In the genomic region with DNA sequence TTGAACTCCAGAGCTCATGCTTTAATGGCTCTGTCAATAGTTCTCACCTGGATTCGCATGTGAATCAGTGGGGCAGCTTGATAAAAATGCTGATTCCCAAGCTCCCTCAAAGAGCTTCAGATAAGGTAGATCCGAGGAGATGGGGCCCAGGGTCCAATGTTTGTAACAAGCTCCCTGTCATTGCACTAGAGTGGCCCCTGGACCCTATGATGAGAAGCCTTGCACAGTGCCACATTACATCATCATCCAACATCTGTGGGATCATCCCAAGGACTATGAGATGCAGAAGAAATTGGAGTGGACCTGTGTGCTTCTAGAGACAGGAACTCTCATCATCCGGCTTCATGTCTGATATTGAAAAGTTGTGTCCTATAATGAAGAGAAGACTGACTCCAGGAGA, we compare ENCODE assay signal across 1 cellular context.
TF ChIP-seq lines count a peak whose summit lies in the region.

No MANE protein-coding gene starts in this region.

TF ChIP-seq in HepG2, 621 proteins besides CTCF, POLR2A, EP300 and RAD21 (continued from another document):
- TF ChIP-seq, protein P1, sequence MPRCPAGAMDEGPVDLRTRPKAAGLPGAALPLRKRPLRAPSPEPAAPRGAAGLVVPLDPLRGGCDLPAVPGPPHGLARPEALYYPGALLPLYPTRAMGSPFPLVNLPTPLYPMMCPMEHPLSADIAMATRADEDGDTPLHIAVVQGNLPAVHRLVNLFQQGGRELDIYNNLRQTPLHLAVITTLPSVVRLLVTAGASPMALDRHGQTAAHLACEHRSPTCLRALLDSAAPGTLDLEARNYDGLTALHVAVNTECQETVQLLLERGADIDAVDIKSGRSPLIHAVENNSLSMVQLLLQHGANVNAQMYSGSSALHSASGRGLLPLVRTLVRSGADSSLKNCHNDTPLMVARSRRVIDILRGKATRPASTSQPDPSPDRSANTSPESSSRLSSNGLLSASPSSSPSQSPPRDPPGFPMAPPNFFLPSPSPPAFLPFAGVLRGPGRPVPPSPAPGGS (CRISPR knock-in tag; IDR thresholded peaks at IDR 0.05), result no peak
- no peak for TF ChIP-seq ZNF205 (CRISPR knock-in tag; IDR thresholded peaks at IDR 0.05)
- TF ChIP-seq ZNF615 (CRISPR knock-in tag; IDR thresholded peaks at IDR 0.05; ENCODE audit: borderline replicate concordance), result no peak
- TF ChIP-seq, protein P2, sequence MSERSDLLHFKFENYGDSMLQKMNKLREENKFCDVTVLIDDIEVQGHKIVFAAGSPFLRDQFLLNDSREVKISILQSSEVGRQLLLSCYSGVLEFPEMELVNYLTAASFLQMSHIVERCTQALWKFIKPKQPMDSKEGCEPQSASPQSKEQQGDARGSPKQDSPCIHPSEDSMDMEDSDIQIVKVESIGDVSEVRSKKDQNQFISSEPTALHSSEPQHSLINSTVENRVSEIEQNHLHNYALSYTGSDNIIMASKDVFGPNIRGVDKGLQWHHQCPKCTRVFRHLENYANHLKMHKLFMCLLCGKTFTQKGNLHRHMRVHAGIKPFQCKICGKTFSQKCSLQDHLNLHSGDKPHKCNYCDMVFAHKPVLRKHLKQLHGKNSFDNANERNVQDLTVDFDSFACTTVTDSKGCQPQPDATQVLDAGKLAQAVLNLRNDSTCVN (CRISPR knock-in tag; IDR thresholded peaks at IDR 0.05; ENCODE audit: borderline replicate concordance), result no peak
- TF ChIP-seq SIX1 (CRISPR knock-in tag; IDR thresholded peaks at IDR 0.05; ENCODE audit: borderline replicate concordance), result no peak
- TF ChIP-seq, protein P3, sequence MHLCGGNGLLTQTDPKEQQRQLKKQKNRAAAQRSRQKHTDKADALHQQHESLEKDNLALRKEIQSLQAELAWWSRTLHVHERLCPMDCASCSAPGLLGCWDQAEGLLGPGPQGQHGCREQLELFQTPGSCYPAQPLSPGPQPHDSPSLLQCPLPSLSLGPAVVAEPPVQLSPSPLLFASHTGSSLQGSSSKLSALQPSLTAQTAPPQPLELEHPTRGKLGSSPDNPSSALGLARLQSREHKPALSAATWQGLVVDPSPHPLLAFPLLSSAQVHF (CRISPR knock-in tag; IDR thresholded peaks at IDR 0.05), result no peak
- TF ChIP-seq, protein P4, sequence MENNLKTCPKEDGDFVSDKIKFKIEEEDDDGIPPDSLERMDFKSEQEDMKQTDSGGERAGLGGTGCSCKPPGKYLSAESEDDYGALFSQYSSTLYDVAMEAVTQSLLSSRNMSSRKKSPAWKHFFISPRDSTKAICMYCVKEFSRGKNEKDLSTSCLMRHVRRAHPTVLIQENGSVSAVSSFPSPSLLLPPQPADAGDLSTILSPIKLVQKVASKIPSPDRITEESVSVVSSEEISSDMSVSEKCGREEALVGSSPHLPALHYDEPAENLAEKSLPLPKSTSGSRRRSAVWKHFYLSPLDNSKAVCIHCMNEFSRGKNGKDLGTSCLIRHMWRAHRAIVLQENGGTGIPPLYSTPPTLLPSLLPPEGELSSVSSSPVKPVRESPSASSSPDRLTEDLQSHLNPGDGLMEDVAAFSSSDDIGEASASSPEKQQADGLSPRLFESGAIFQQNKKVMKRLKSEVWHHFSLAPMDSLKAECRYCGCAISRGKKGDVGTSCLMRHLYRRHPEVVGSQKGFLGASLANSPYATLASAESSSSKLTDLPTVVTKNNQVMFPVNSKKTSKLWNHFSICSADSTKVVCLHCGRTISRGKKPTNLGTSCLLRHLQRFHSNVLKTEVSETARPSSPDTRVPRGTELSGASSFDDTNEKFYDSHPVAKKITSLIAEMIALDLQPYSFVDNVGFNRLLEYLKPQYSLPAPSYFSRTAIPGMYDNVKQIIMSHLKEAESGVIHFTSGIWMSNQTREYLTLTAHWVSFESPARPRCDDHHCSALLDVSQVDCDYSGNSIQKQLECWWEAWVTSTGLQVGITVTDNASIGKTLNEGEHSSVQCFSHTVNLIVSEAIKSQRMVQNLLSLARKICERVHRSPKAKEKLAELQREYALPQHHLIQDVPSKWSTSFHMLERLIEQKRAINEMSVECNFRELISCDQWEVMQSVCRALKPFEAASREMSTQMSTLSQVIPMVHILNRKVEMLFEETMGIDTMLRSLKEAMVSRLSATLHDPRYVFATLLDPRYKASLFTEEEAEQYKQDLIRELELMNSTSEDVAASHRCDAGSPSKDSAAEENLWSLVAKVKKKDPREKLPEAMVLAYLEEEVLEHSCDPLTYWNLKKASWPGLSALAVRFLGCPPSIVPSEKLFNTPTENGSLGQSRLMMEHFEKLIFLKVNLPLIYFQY (CRISPR knock-in tag; IDR thresholded peaks at IDR 0.05; ENCODE audit: borderline replicate concordance), result no peak
- TF ChIP-seq, protein P5, sequence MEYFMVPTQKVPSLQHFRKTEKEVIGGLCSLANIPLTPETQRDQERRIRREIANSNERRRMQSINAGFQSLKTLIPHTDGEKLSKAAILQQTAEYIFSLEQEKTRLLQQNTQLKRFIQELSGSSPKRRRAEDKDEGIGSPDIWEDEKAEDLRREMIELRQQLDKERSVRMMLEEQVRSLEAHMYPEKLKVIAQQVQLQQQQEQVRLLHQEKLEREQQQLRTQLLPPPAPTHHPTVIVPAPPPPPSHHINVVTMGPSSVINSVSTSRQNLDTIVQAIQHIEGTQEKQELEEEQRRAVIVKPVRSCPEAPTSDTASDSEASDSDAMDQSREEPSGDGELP (IDR thresholded peaks at IDR 0.05; ENCODE audit: borderline replicate concordance, low read depth), result no peak
- TF ChIP-seq TCF7L2 (IDR thresholded peaks at IDR 0.05; ENCODE audit: low read depth, low read length), result no peak
- TF ChIP-seq ISL2 (CRISPR knock-in tag; IDR thresholded peaks at IDR 0.05), result no peak
- TF ChIP-seq, protein P6, sequence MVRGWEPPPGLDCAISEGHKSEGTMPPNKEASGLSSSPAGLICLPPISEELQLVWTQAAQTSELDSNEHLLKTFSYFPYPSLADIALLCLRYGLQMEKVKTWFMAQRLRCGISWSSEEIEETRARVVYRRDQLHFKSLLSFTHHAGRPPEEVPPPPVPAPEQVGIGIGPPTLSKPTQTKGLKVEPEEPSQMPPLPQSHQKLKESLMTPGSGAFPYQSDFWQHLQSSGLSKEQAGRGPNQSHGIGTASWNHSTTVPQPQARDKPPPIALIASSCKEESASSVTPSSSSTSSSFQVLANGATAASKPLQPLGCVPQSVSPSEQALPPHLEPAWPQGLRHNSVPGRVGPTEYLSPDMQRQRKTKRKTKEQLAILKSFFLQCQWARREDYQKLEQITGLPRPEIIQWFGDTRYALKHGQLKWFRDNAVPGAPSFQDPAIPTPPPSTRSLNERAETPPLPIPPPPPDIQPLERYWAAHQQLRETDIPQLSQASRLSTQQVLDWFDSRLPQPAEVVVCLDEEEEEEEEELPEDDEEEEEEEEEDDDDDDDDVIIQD (CRISPR knock-in tag; IDR thresholded peaks at IDR 0.05; ENCODE audit: low read depth), result no peak
- TF ChIP-seq, protein P7, sequence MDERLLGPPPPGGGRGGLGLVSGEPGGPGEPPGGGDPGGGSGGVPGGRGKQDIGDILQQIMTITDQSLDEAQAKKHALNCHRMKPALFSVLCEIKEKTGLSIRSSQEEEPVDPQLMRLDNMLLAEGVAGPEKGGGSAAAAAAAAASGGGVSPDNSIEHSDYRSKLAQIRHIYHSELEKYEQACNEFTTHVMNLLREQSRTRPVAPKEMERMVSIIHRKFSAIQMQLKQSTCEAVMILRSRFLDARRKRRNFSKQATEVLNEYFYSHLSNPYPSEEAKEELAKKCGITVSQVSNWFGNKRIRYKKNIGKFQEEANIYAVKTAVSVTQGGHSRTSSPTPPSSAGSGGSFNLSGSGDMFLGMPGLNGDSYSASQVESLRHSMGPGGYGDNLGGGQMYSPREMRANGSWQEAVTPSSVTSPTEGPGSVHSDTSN (CRISPR knock-in tag; IDR thresholded peaks at IDR 0.05), result no peak
- TF ChIP-seq, protein P8, sequence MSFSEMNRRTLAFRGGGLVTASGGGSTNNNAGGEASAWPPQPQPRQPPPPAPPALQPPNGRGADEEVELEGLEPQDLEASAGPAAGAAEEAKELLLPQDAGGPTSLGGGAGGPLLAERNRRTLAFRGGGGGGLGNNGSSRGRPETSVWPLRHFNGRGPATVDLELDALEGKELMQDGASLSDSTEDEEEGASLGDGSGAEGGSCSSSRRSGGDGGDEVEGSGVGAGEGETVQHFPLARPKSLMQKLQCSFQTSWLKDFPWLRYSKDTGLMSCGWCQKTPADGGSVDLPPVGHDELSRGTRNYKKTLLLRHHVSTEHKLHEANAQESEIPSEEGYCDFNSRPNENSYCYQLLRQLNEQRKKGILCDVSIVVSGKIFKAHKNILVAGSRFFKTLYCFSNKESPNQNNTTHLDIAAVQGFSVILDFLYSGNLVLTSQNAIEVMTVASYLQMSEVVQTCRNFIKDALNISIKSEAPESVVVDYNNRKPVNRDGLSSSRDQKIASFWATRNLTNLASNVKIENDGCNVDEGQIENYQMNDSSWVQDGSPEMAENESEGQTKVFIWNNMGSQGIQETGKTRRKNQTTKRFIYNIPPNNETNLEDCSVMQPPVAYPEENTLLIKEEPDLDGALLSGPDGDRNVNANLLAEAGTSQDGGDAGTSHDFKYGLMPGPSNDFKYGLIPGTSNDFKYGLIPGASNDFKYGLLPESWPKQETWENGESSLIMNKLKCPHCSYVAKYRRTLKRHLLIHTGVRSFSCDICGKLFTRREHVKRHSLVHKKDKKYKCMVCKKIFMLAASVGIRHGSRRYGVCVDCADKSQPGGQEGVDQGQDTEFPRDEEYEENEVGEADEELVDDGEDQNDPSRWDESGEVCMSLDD (CRISPR knock-in tag; IDR thresholded peaks at IDR 0.05; ENCODE audit: borderline replicate concordance), result no peak
- no peak for TF ChIP-seq KDM2A (CRISPR knock-in tag; IDR thresholded peaks at IDR 0.05; ENCODE audit: borderline replicate concordance, low read depth)
- TF ChIP-seq DMAP1 (CRISPR knock-in tag; IDR thresholded peaks at IDR 0.05), result no peak
- no peak for TF ChIP-seq ZNF431 (CRISPR knock-in tag; IDR thresholded peaks at IDR 0.05; ENCODE audit: borderline replicate concordance, low read depth)
- peak; percentile 49 for TF ChIP-seq ATF7 (IDR thresholded peaks at IDR 0.05)
- no peak for TF ChIP-seq ATF7 (CRISPR knock-in tag; IDR thresholded peaks at IDR 0.05)
- no peak for TF ChIP-seq ZNF432 (CRISPR knock-in tag; IDR thresholded peaks at IDR 0.05; ENCODE audit: borderline replicate concordance)
- no peak for TF ChIP-seq RELA (CRISPR knock-in tag; IDR thresholded peaks at IDR 0.05)
